Comparison of ENCODE assay signal across 8 cellular contexts in genomic region chr7:98869374-98870070, GRCh38. TPM values are rescaled to one million over a fixed set of nuclear protein-coding genes. Genes with fewer than 3 reads are reported as not detected.
A peak's percentile ranks its signal among the peaks of the same experiment; 100 is the strongest.
DNase-seq lines count a peak whose midpoint lies in the region; ATAC-seq and TF ChIP-seq lines count a peak whose summit lies in the region.

Gene TMEM130, minus strand, starts transcription at chr7:98870014. Its CDS starts 153 bp downstream, at chr7:98869861.

- DNase-seq in AG04450 (ENCODE audit: low read depth, low spot score), result no peak
- DNase-seq in HAP-1 (ENCODE audit: low spot score in 2 of 2), result no peak
- peak; percentile 37 for DNase-seq in astrocyte of the hippocampus (ENCODE audit: low read depth, low spot score)
- DNase-seq in memory B cell (ENCODE audit: low spot score in 2 of 2), result no peak
- DNase-seq in aorta, result peak in 1 of 2 donors; percentile 77
- no peak for DNase-seq in NCI-H187 treated with DMSO at 0.1 percent for 48 hours (lab: John Stamatoyannopoulos, UW)
- DNase-seq in HCEC 1CT, result no peak
- no peak for DNase-seq in activated CD4-positive, alpha-beta T cell treated with anti-CD3 and anti-CD28 coated beads for 1 hour

- H3K36me3 ChIP-seq in HAP-1 (replicated peaks) (no peaks in the 10 kb centered on the region), aorta (ENCODE audit: control insufficient read depth in 1 of 2, insufficient read depth in 2 of 2, low read length in 1 of 2) (no peaks in the 10 kb centered on the region)

- CTCF ChIA-PET in AG04450 (lab: Charles Lee), result interaction anchor here (0.6 to 1.7 kb wide), 3 partner anchors 16 to 28 kb away, joined by 3 to 7 read pairs (median 3); no protein-coding TSS in a partner anchor

- intact Hi-C loops in aorta (cut with DNase I), result loop anchor here in 1 of 2 donors (10.0 kb wide), 1 partner anchor 585 kb away; the partner anchor contains the start of gene BRI3

- no peak within 1 kb of the TSS for H3K27ac Mint-ChIP-seq in memory B cell

- TF ChIP-seq CTCF in AG04450 (IDR thresholded peaks at IDR 0.05; ENCODE audit: low read depth, low read length), result no peak

- in situ Hi-C loops in HAP-1 (cut with MboI; ENCODE audit: low sequenced_read_pairs), result no loop called here

- H3K4me3 ChIP-seq in AG04450 (ENCODE audit: low read depth, low read length), result peak within 1 kb of the TSS; percentile 64
- peak within 1 kb of the TSS; percentile 25 for H3K4me3 ChIP-seq in HAP-1
- peak within 1 kb of the TSS; percentile 17 to 27 for H3K4me3 ChIP-seq in aorta (ENCODE audit: low read length in 2 of 2)

- no peaks in the 10 kb centered on the region for H3K36me3 Mint-ChIP-seq in memory B cell

- peak within 1 kb of the TSS; percentile 94 for H3K4me3 Mint-ChIP-seq in memory B cell

- ATAC-seq in memory B cell (ENCODE audit: low read depth) (peak; percentile 16), aorta (ENCODE audit: low FRiP score) (peak; percentile 47)

- peaks cover 5% of the 10 kb centered on the region; the same call in 1 of the 2 replicates for H3K4me1 ChIP-seq in HAP-1
- H3K4me1 ChIP-seq in aorta (ENCODE audit: control insufficient read depth in 1 of 2, insufficient read depth in 2 of 2, low read length in 2 of 2), result no peaks in the 10 kb centered on the region

- H3K9me3 ChIP-seq in AG04450 (ENCODE audit: control insufficient read depth, insufficient read depth, low read length), result no peaks in the 10 kb centered on the region; the same call in 1 of the 2 replicates
- no peaks in the 10 kb centered on the region for H3K9me3 ChIP-seq in HAP-1
- H3K9me3 ChIP-seq in aorta (ENCODE audit: control insufficient read depth, low read length), result no peaks in the 10 kb centered on the region

- 8 to 9% methylated on average over 52 to 76 of the region's 76 CpGs for WGBS in aorta, 2 donors

- no peak within 1 kb of the TSS for H3K27ac ChIP-seq in AG04450 (ENCODE audit: low read depth, low read length)
- H3K27ac ChIP-seq in aorta (ENCODE audit: low read depth in 1 of 2, low read length in 2 of 2), result peak within 1 kb of the TSS in 1 of 2 donors; percentile 23

- no peaks in the 10 kb centered on the region for H3K9me3 Mint-ChIP-seq in memory B cell

- peaks cover 4% of the 10 kb centered on the region for H3K4me1 Mint-ChIP-seq in memory B cell

- H3K27me3 Mint-ChIP-seq in memory B cell, result peaks cover 2% of the 10 kb centered on the region

- POLR2A ChIA-PET in AG04450 (lab: Yijun Ruan, JAX), result interaction anchor here (0.6 kb wide), 1 partner anchor 22 kb away, joined by 6 read pairs; no protein-coding TSS in a partner anchor

- H3K27me3 ChIP-seq in AG04450 (ENCODE audit: control insufficient read depth, insufficient read depth, low read length) (peaks cover 14% of the 10 kb centered on the region), HAP-1 (ENCODE audit: low read depth) (peaks cover 2% of the 10 kb centered on the region; the same call in 1 of the 2 replicates), aorta (ENCODE audit: control insufficient read depth in 1 of 2, insufficient read depth in 2 of 2, low read length in 1 of 2) (no peaks in the 10 kb centered on the region)

RNA-seq across cellular contexts. Expression of gene TMEM130, which starts in this region (rescaled TPM):
- polyA plus RNA-seq in AG04450 (2011; rRNA removed), result 7.0 and 11.3 TPM in 2 replicates
- 4.2 and 4.6 TPM in 2 replicates for polyA minus RNA-seq in AG04450 (2011; rRNA and poly(A)+ RNA removed)
- total RNA-seq in aorta, result 10 to 100 TPM; 15.3 to 20.8 TPM
- 10 to 100 TPM in 1 of 2 donors, 1 to 10 TPM in 1; 9.1 to 43.6 TPM for polyA plus RNA-seq in aorta
